Comparison of ENCODE assay signal across 8 cellular contexts in genomic region chr12:109428038-109428629, GRCh38. TPM values are rescaled to one million over a fixed set of nuclear protein-coding genes. Genes with fewer than 3 reads are reported as not detected.
DNase-seq lines count a peak whose midpoint lies in the region; ATAC-seq, FAIRE-seq and TF ChIP-seq lines count a peak whose summit lies in the region.

No MANE protein-coding gene starts in this region.

- CTCF ChIA-PET in CD8-positive, alpha-beta T cell (lab: Charles Lee), result interaction anchor here (0.6 to 2.8 kb wide), 17 partner anchors 9 to 448 kb away, joined by 3 to 19 read pairs (median 5); no protein-coding TSS in a partner anchor

- H3K36me3 ChIP-seq in CD8-positive, alpha-beta T cell (ENCODE audit: insufficient read depth, low read length), result no peaks in the 10 kb centered on the region
- no peaks in the 10 kb centered on the region for H3K36me3 ChIP-seq in astrocyte (ENCODE audit: insufficient read depth, low read length)
- no peaks in the 10 kb centered on the region for H3K36me3 ChIP-seq in smooth muscle cell (ENCODE audit: low read depth)

- no peak overlapping the region for H3K27ac ChIP-seq in CD8-positive, alpha-beta T cell (ENCODE audit: low read depth, low read length)
- H3K27ac ChIP-seq in astrocyte (ENCODE audit: low read depth, low read length) (no peak overlapping the region), smooth muscle cell (ENCODE audit: low read depth) (no peak overlapping the region)

- no peaks in the 10 kb centered on the region for H4K20me1 ChIP-seq in astrocyte (ENCODE audit: insufficient read depth, low read length)
- no peaks in the 10 kb centered on the region for H4K20me1 ChIP-seq in smooth muscle cell (ENCODE audit: low read depth)

- no peak overlapping the region for H3K27ac Mint-ChIP-seq in CD8-positive, alpha-beta T cell
- H3K27ac Mint-ChIP-seq in astrocyte (ENCODE audit: unreplicated experiment), result no peak overlapping the region

- H3K4me1 ChIP-seq in CD8-positive, alpha-beta T cell (ENCODE audit: insufficient read depth, low read length), result peaks cover 3% of the 10 kb centered on the region
- no peaks in the 10 kb centered on the region for H3K4me1 ChIP-seq in astrocyte (ENCODE audit: insufficient read depth, low read length)
- no peaks in the 10 kb centered on the region for H3K4me1 ChIP-seq in smooth muscle cell (ENCODE audit: low read depth)

- H3K4me1 Mint-ChIP-seq in CD8-positive, alpha-beta T cell (ENCODE audit: low read depth), result peaks cover 6% of the 10 kb centered on the region
- H3K4me1 Mint-ChIP-seq in astrocyte (ENCODE audit: low read depth, unreplicated experiment), result no peaks in the 10 kb centered on the region

- H3K4me3 Mint-ChIP-seq in CD8-positive, alpha-beta T cell, result no peak overlapping the region
- no peak overlapping the region for H3K4me3 Mint-ChIP-seq in astrocyte (ENCODE audit: unreplicated experiment)

- peak; percentile 81 for ATAC-seq in CD8-positive, alpha-beta T cell
- ATAC-seq in GM19452 (IDR thresholded peaks at IDR 0.05; ENCODE audit: unreplicated experiment), result no peak

- 19% methylated on average over 8 of the region's 8 CpGs for WGBS in smooth muscle cell (ENCODE audit: low lambda C conversion rate)

- no peaks in the 10 kb centered on the region for H3K9me3 ChIP-seq in CD8-positive, alpha-beta T cell (ENCODE audit: low read length)
- H3K9me3 ChIP-seq in astrocyte (ENCODE audit: insufficient read depth, low read depth, low read length), result no peaks in the 10 kb centered on the region
- no peaks in the 10 kb centered on the region for H3K9me3 ChIP-seq in smooth muscle cell (replicated peaks; ENCODE audit: low read depth)

- H3K9ac ChIP-seq in astrocyte (ENCODE audit: low read length), result no peak overlapping the region
- no peak overlapping the region for H3K9ac ChIP-seq in smooth muscle cell (ENCODE audit: low read depth)

- peaks cover 6% of the 10 kb centered on the region for H3K27me3 Mint-ChIP-seq in CD8-positive, alpha-beta T cell (ENCODE audit: low read depth)
- peaks cover 17% of the 10 kb centered on the region for H3K27me3 Mint-ChIP-seq in astrocyte (ENCODE audit: low read depth, unreplicated experiment)

- H3K4me3 ChIP-seq in CD8-positive, alpha-beta T cell (ENCODE audit: low read depth, low read length), result no peak overlapping the region
- H3K4me3 ChIP-seq in astrocyte (ENCODE audit: insufficient read depth, low read depth, low read length) (no peak overlapping the region), smooth muscle cell (no peak overlapping the region)

- H3K4me2 ChIP-seq in astrocyte (ENCODE audit: low read length) (no peak overlapping the region), smooth muscle cell (no peak overlapping the region)

- FAIRE-seq in astrocyte (lab: Jason Lieb, UNC), result no peak

- H3K79me2 ChIP-seq in astrocyte (ENCODE audit: insufficient read depth, low read length) (no peaks in the 10 kb centered on the region), smooth muscle cell (ENCODE audit: low read depth) (no peaks in the 10 kb centered on the region)

- POLR2A ChIA-PET in CD8-positive, alpha-beta T cell (lab: Charles Lee), result no interaction called here

- peak; percentile 93 for TF ChIP-seq CTCF in CD8-positive, alpha-beta T cell (IDR thresholded peaks at IDR 0.05)
- peak; percentile 99 for TF ChIP-seq CTCF in astrocyte (IDR thresholded peaks at IDR 0.05; ENCODE audit: insufficient read depth, low read depth, low read length)
- TF ChIP-seq CTCF in smooth muscle cell (IDR thresholded peaks at IDR 0.05; ENCODE audit: borderline replicate concordance, insufficient read depth, poor library complexity, severe bottlenecking), result peak; percentile 99

- H3K9me3 Mint-ChIP-seq in CD8-positive, alpha-beta T cell, result no peaks in the 10 kb centered on the region
- H3K9me3 Mint-ChIP-seq in astrocyte (ENCODE audit: unreplicated experiment), result peaks cover 7% of the 10 kb centered on the region

- H2AFZ ChIP-seq in astrocyte (ENCODE audit: low read depth, low read length) (no peak overlapping the region), smooth muscle cell (ENCODE audit: low read depth) (no peak overlapping the region)

- no peaks in the 10 kb centered on the region for H3K27me3 ChIP-seq in CD8-positive, alpha-beta T cell (ENCODE audit: insufficient read depth, low read length)
- H3K27me3 ChIP-seq in astrocyte (ENCODE audit: insufficient read depth, low read length) (peaks cover 9% of the 10 kb centered on the region), smooth muscle cell (ENCODE audit: low read depth) (no peaks in the 10 kb centered on the region)

- no peaks in the 10 kb centered on the region for H3K36me3 Mint-ChIP-seq in CD8-positive, alpha-beta T cell
- H3K36me3 Mint-ChIP-seq in astrocyte (ENCODE audit: low read depth, unreplicated experiment), result no peaks in the 10 kb centered on the region

- intact Hi-C loops in CD8-positive, alpha-beta T cell (cut with DNase I, micrococcal nuclease), result loop anchor here (1.0 kb wide), 2 partner anchors 347 to 452 kb away; partner anchors contain the start of gene GLTP (in 1 of the 2)

- no peaks in the 10 kb centered on the region for H3F3A ChIP-seq in smooth muscle cell (ENCODE audit: low read depth)

- peak; percentile 39 to 84 (median 72) for DNase-seq in CD8-positive, alpha-beta T cell
- DNase-seq in GOT3 (lab: John Stamatoyannopoulos, UW), result peak; percentile 4
- peak; percentile 18 to 45 for DNase-seq in NCI-H1930 (lab: John Stamatoyannopoulos, UW)
- DNase-seq in T-helper 9 cell, result peak; percentile 68
- peak; percentile 49 for DNase-seq in astrocyte (ENCODE audit: low read depth)
- DNase-seq in hypothalamus (lab: John Stamatoyannopoulos, UW), result peak in 46 of 51 donors; percentile 4 to 86 (median 54)
- DNase-seq in smooth muscle cell (lab: John Stamatoyannopoulos, UW; ENCODE audit: unreplicated experiment), result peak; percentile 18

RNA-seq across cellular contexts. Expression of gene KCTD10, which starts 49.0 kb away (rescaled TPM):
- 10 to 100 TPM; 26.2 to 31.3 TPM for total RNA-seq in CD8-positive, alpha-beta T cell
- total RNA-seq in astrocyte (118 and 120 TPM in 2 replicates), smooth muscle cell (89.7 and 111 TPM in 2 replicates)
- 63.7 and 79.6 TPM in 2 replicates for polyA plus RNA-seq in smooth muscle cell

RNA-seq across cellular contexts. Expression of gene UBE3B, which starts 49.3 kb away (rescaled TPM):
- total RNA-seq in CD8-positive, alpha-beta T cell, result 10 to 100 TPM; 16.5 to 17.8 TPM
- total RNA-seq in astrocyte (34.4 and 42.6 TPM in 2 replicates), smooth muscle cell (45.5 and 62.9 TPM in 2 replicates)
- polyA plus RNA-seq in smooth muscle cell, result 21.8 and 24.2 TPM in 2 replicates

Comparison
In these comparisons a context has a peak if more than half of its experiments do, and no peak if none do; other contexts are left out.
1. DNase-seq: peak in every context shown above with its lines; median percentile 72 in CD8-positive, alpha-beta T cell; 68 in T-helper 9 cell; 54 in hypothalamus; 49 in astrocyte; 32 in NCI-H1930; 18 in smooth muscle cell; 4 in GOT3.